20 cellular contexts compared by ENCODE assay signal in the genomic region with DNA sequence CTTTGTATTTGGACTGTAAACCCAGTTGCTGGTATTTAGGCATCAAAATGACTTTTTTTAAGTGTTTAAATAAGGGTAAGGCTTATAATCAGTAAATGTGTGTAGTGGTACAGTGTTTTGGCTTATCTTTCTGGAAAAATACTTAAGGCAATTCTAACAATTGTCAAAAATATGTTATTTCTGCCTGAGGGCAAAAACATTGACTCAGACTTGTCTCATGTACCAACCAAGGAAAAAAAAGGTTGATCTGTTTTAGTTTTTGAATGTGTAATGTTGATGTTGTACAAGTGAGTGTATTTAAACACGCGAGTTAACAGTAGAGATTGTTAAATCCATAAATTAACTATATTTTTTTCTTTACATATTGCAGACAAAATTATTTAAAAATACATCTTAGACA.
DNase-seq lines count a peak whose midpoint lies in the region; ATAC-seq, FAIRE-seq and TF ChIP-seq lines count a peak whose summit lies in the region.
"Had no signal": no experiment of that assay in that cellular context is flagged by ENCODE, and none has a peak within 500 bp of the region (broad histone marks: within the 10 kb centered on the region; RNA-seq: fewer than 3 reads in every experiment).

No MANE protein-coding gene starts in this region.

- no peaks in the 10 kb centered on the region for H3K36me3 Mint-ChIP-seq in activated T-helper 2 cell treated with anti-CD3 and anti-CD28 coated beads, Interferon-gamma antibody, Interleukin-2, Interleukin-4, amounts not matched to agents 10 μg/mL and 5 μg/mL and 100 μg/mL, durations not matched to agents 14 hours and 24 hours and 36 hours (ENCODE audit: low read depth)
- no peaks in the 10 kb centered on the region for H3K36me3 Mint-ChIP-seq in T-helper 17 cell (ENCODE audit: low read depth)
- H3K36me3 Mint-ChIP-seq: CD14-positive monocyte; CD4-positive, alpha-beta memory T cell had no signal

- H4K91ac ChIP-seq in trophoblast cell (ENCODE audit: low read depth, low read length) = no peak overlapping the region

- no peaks in the 10 kb centered on the region for H3F3A ChIP-seq in PC-3 (ENCODE audit: low read length, unreplicated experiment)

- no peak overlapping the region for H2BK12ac ChIP-seq in trophoblast cell (ENCODE audit: low read length)

- no TSS peak for BruUV-seq in PC-3 (replicated peaks; lab: Mats Ljungman, UMichigan)

- H3K4me2 ChIP-seq in PC-3 (ENCODE audit: low read length) (no peak overlapping the region), trophoblast cell (ENCODE audit: low read length) (no peak overlapping the region)
- H3K4me2 ChIP-seq: BLaER1 had no signal

- peaks cover 7% of the 10 kb centered on the region for H3K79me1 ChIP-seq in trophoblast cell (ENCODE audit: low read length)

- H3K27ac ChIP-seq in PC-3 (ENCODE audit: low read length) (no peak overlapping the region), trophoblast cell (ENCODE audit: low read depth, low read length) (peak overlapping the region; percentile 47)
- H3K27ac ChIP-seq: BLaER1 had no signal

- H3K79me2 ChIP-seq in PC-3 (ENCODE audit: low read length) (no peaks in the 10 kb centered on the region), trophoblast cell (ENCODE audit: control insufficient read depth, insufficient read depth, low read length, poor library complexity) (no peaks in the 10 kb centered on the region)

- no peak overlapping the region for H3K4me3 Mint-ChIP-seq in activated T-helper 2 cell treated with anti-CD3 and anti-CD28 coated beads, Interferon-gamma antibody, Interleukin-2, Interleukin-4, amounts not matched to agents 10 μg/mL and 5 μg/mL and 100 μg/mL, durations not matched to agents 14 hours and 24 hours and 36 hours (ENCODE audit: low read depth)
- no peak overlapping the region for H3K4me3 Mint-ChIP-seq in T-helper 17 cell
- H3K4me3 Mint-ChIP-seq: CD14-positive monocyte; CD4-positive, alpha-beta memory T cell; HFFc6 had no signal

- H3K4me1 ChIP-seq in PC-3 (ENCODE audit: insufficient read depth, low read length) = no peaks in the 10 kb centered on the region
- H3K4me1 ChIP-seq in trophoblast cell (ENCODE audit: control insufficient read depth in 1 of 2, insufficient read depth in 2 of 2, low read length in 2 of 2) = no peaks in the 10 kb centered on the region
- H3K4me1 ChIP-seq: BLaER1 had no signal

- TF ChIP-seq CTCF in PC-3 (conservative IDR thresholded peaks at IDR 0.05; ENCODE audit: low read depth, low read length) (no peak), bronchial epithelial cell (IDR thresholded peaks at IDR 0.05; ENCODE audit: insufficient read depth, low read length, severe bottlenecking) (no peak), fibroblast of the aortic adventitia (IDR thresholded peaks at IDR 0.05; ENCODE audit: insufficient read depth, low read length) (no peak)

- H3K4me3 ChIP-seq in PC-3 (ENCODE audit: low read length) (no peak overlapping the region), bronchial epithelial cell (ENCODE audit: low read depth, low read length) (no peak overlapping the region), fibroblast of the aortic adventitia (ENCODE audit: low read depth, low read length) (no peak overlapping the region), trophoblast cell (ENCODE audit: low read depth, low read length) (no peak overlapping the region), MG63 (no peak overlapping the region)
- H3K4me3 ChIP-seq: BLaER1 had no signal

- no peaks in the 10 kb centered on the region for H3K9me3 ChIP-seq in PC-3 (ENCODE audit: low read length)
- H3K9me3 ChIP-seq in trophoblast cell (ENCODE audit: insufficient read depth, low read depth, low read length) = no peaks in the 10 kb centered on the region
- H3K9me3 ChIP-seq in T-helper 17 cell (ENCODE audit: control insufficient read depth, low read length, poor library complexity, severe bottlenecking) = no peaks in the 10 kb centered on the region
- no peaks in the 10 kb centered on the region for H3K9me3 ChIP-seq in MG63
- H3K9me3 ChIP-seq: BLaER1 had no signal

- peak; percentile 16 for DNase-seq in PC-3
- DNase-seq in bronchial epithelial cell (ENCODE audit: low read depth) = peak; percentile 36
- peak; percentile 25 for DNase-seq in fibroblast of the aortic adventitia (ENCODE audit: low read depth)
- DNase-seq in trophoblast cell = peak in 1 of 2 donors; percentile 84
- no peak for DNase-seq in activated T-helper 2 cell treated with anti-CD3 and anti-CD28 coated beads, Interferon-gamma antibody, Interleukin-2, Interleukin-4, amounts not matched to agents 10 μg/mL and 5 μg/mL and 100 μg/mL, durations not matched to agents 14 hours and 24 hours and 36 hours (ENCODE audit: low spot score)
- no peak for DNase-seq in T-helper 17 cell
- no peak for DNase-seq in MG63
- DNase-seq in stimulated activated naive CD4-positive, alpha-beta T cell (lab: John Stamatoyannopoulos, UW) = no peak
- DNase-seq: 8988T; Calu3; CD4-positive, alpha-beta memory T cell; DMS79 treated with DMSO at 0.1 percent for 48 hours; GF-D8; GOT3; H7; HFFc6 had no signal

- no peak; the same call in 1 of the 2 replicates for ATAC-seq in PC-3
- no peak for ATAC-seq in T-helper 17 cell
- ATAC-seq: HCT116, HepG2 had no signal

- intact Hi-C loops in PC-3 (cut with micrococcal nuclease) = no loop called here
- intact Hi-C loops in activated T-helper 2 cell treated with anti-CD3 and anti-CD28 coated beads, Interferon-gamma antibody, Interleukin-2, Interleukin-4, amounts not matched to agents 10 μg/mL and 5 μg/mL and 100 μg/mL, durations not matched to agents 14 hours and 24 hours and 36 hours (cut with micrococcal nuclease) = no loop called here

- H2AFZ ChIP-seq in PC-3 (ENCODE audit: low read length) (no peak overlapping the region), trophoblast cell (ENCODE audit: insufficient read depth, low read length, poor library complexity) (no peak overlapping the region)

- H3K4me1 Mint-ChIP-seq in activated T-helper 2 cell treated with anti-CD3 and anti-CD28 coated beads, Interferon-gamma antibody, Interleukin-2, Interleukin-4, amounts not matched to agents 10 μg/mL and 5 μg/mL and 100 μg/mL, durations not matched to agents 14 hours and 24 hours and 36 hours (ENCODE audit: low read depth) = no peaks in the 10 kb centered on the region
- no peaks in the 10 kb centered on the region for H3K4me1 Mint-ChIP-seq in T-helper 17 cell
- H3K4me1 Mint-ChIP-seq: CD14-positive monocyte; CD4-positive, alpha-beta memory T cell had no signal

- no peak overlapping the region for H4K8ac ChIP-seq in trophoblast cell (ENCODE audit: low read depth, low read length)

- no peak overlapping the region for H3K18ac ChIP-seq in trophoblast cell (ENCODE audit: low read length)

- H3K9ac ChIP-seq in PC-3 (ENCODE audit: low read length) = no peak overlapping the region
- no peak overlapping the region for H3K9ac ChIP-seq in trophoblast cell (ENCODE audit: low read length)
- H3K9ac ChIP-seq: BLaER1 had no signal

- no peak for FAIRE-seq in bronchial epithelial cell (lab: Jason Lieb, UNC)
- FAIRE-seq: HepG2 had no signal

- H3K9me2 ChIP-seq in PC-3 (replicated peaks; ENCODE audit: low read length) = no peaks in the 10 kb centered on the region

- no peaks in the 10 kb centered on the region for H4K20me1 ChIP-seq in PC-3 (ENCODE audit: low read length)
- H4K20me1 ChIP-seq: BLaER1 had no signal

- no peak overlapping the region for H3K27ac Mint-ChIP-seq in activated T-helper 2 cell treated with anti-CD3 and anti-CD28 coated beads, Interferon-gamma antibody, Interleukin-2, Interleukin-4, amounts not matched to agents 10 μg/mL and 5 μg/mL and 100 μg/mL, durations not matched to agents 14 hours and 24 hours and 36 hours
- H3K27ac Mint-ChIP-seq in T-helper 17 cell = no peak overlapping the region
- H3K27ac Mint-ChIP-seq: CD14-positive monocyte; CD4-positive, alpha-beta memory T cell; HFFc6 had no signal

- POLR2A ChIA-PET in PC-3 (lab: Charles Lee; ENCODE audit: unreplicated experiment) = no interaction called here

- H3K23ac ChIP-seq in trophoblast cell (ENCODE audit: low read length) = no peak overlapping the region

- H3K27me3 ChIP-seq in PC-3 (ENCODE audit: low read length) (no peaks in the 10 kb centered on the region), bronchial epithelial cell (ENCODE audit: control insufficient read depth, insufficient read depth, low read length) (no peaks in the 10 kb centered on the region), trophoblast cell (ENCODE audit: insufficient read depth, low read length) (no peaks in the 10 kb centered on the region), MG63 (no peaks in the 10 kb centered on the region)
- H3K27me3 ChIP-seq: BLaER1 had no signal

- H4K12ac ChIP-seq in trophoblast cell (ENCODE audit: low read depth, low read length) = no peak overlapping the region

- WGBS in trophoblast cell (ENCODE audit: extremely low coverage, insufficient coverage, insufficient read length) = no CpG with 5 or more reads among the region's 2 CpGs

- H3K36me3 ChIP-seq in PC-3 (ENCODE audit: low read depth, low read length) (no peaks in the 10 kb centered on the region), bronchial epithelial cell (ENCODE audit: control insufficient read depth, insufficient read depth, low read length) (no peaks in the 10 kb centered on the region), trophoblast cell (ENCODE audit: control insufficient read depth in 1 of 2, insufficient read depth in 2 of 2, low read length in 2 of 2) (no peaks in the 10 kb centered on the region), MG63 (no peaks in the 10 kb centered on the region)
- H3K36me3 ChIP-seq: BLaER1 had no signal

- CTCF ChIA-PET in PC-3 (lab: Charles Lee) = no interaction called here

- peaks cover 37% of the 10 kb centered on the region for H3K9me3 Mint-ChIP-seq in activated T-helper 2 cell treated with anti-CD3 and anti-CD28 coated beads, Interferon-gamma antibody, Interleukin-2, Interleukin-4, amounts not matched to agents 10 μg/mL and 5 μg/mL and 100 μg/mL, durations not matched to agents 14 hours and 24 hours and 36 hours
- H3K9me3 Mint-ChIP-seq: CD14-positive monocyte had no signal

- no peak overlapping the region for H3K4ac ChIP-seq in trophoblast cell (ENCODE audit: low read depth, low read length)

- H2AK5ac ChIP-seq in trophoblast cell (ENCODE audit: low read length) = no peak overlapping the region

- H3K27me3 Mint-ChIP-seq in activated T-helper 2 cell treated with anti-CD3 and anti-CD28 coated beads, Interferon-gamma antibody, Interleukin-2, Interleukin-4, amounts not matched to agents 10 μg/mL and 5 μg/mL and 100 μg/mL, durations not matched to agents 14 hours and 24 hours and 36 hours (ENCODE audit: low read depth) = no peaks in the 10 kb centered on the region
- H3K27me3 Mint-ChIP-seq in T-helper 17 cell = no peaks in the 10 kb centered on the region
- H3K27me3 Mint-ChIP-seq: CD4-positive, alpha-beta memory T cell had no signal

- H2BK120ac ChIP-seq in trophoblast cell (ENCODE audit: insufficient read depth, low read length, poor library complexity) = no peak overlapping the region

- no peak overlapping the region for H3K14ac ChIP-seq in trophoblast cell (ENCODE audit: low read length)

- H2BK5ac ChIP-seq in trophoblast cell (ENCODE audit: low read depth, low read length, poor library complexity) = no peak overlapping the region

Comparison
In these comparisons a context has a peak if more than half of its experiments do, and no peak if none do; other contexts are left out.
1. DNase-seq: peak in PC-3 (single experiment), bronchial epithelial cell (single experiment) and fibroblast of the aortic adventitia (single experiment); none in activated T-helper 2 cell treated with anti-CD3 and anti-CD28 coated beads, Interferon-gamma antibody, Interleukin-2, Interleukin-4, amounts not matched to agents 10 μg/mL and 5 μg/mL and 100 μg/mL, durations not matched to agents 14 hours and 24 hours and 36 hours (single experiment), T-helper 17 cell (0 of 3), MG63 (single experiment) and stimulated activated naive CD4-positive, alpha-beta T cell (0 of 6).